ENCODE assay signal across 1 cellular context in the genomic region with DNA sequence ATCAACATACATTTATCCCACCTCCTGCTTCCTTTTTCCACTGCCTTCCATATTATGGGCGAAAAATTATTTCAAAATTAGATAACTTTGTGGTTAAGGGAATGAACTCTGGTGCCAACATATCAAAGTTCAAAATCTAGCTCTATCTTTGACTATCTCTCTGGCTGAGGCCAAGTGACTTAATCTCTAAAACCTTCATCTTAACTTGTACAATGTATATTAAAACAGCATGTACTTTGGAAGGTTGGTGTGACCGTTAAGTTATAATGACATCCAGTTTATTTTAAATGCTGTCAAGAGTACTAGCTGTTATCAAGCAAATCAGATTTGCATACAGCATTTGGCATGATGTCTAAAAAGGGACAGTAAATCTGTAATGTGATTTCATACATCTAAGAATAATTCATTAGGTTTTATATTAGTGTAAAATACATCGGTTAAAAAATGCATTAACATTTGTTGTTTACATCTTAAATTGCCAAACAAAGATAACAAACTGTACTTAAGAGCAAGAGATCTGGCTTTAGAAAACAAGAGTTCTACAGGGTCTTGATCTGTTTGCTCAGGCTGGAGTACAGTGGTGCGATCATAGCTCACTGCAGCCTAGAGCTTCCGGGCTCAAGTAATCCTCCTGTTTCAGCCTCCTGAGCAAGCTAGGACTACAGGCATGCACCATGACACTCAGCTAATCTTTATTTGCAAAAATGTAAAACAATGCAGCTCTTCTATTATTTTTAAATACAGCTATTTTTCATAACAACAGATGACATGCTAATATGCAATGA.
TF ChIP-seq lines count a peak whose summit lies in the region.

No MANE protein-coding gene starts in this region.

TF ChIP-seq in HepG2, 621 proteins besides CTCF, POLR2A, EP300 and RAD21:
- TF ChIP-seq, protein P1, sequence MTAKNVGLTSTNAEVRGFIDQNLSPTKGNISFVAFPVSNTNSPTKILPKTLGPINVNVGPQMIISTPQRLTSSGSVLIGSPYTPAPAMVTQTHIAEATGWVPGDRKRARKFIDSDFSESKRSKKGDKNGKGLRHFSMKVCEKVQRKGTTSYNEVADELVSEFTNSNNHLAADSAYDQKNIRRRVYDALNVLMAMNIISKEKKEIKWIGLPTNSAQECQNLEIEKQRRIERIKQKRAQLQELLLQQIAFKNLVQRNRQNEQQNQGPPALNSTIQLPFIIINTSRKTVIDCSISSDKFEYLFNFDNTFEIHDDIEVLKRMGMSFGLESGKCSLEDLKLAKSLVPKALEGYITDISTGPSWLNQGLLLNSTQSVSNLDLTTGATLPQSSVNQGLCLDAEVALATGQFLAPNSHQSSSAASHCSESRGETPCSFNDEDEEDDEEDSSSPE (CRISPR knock-in tag; IDR thresholded peaks at IDR 0.05) = no peak
- TF ChIP-seq, protein P2, sequence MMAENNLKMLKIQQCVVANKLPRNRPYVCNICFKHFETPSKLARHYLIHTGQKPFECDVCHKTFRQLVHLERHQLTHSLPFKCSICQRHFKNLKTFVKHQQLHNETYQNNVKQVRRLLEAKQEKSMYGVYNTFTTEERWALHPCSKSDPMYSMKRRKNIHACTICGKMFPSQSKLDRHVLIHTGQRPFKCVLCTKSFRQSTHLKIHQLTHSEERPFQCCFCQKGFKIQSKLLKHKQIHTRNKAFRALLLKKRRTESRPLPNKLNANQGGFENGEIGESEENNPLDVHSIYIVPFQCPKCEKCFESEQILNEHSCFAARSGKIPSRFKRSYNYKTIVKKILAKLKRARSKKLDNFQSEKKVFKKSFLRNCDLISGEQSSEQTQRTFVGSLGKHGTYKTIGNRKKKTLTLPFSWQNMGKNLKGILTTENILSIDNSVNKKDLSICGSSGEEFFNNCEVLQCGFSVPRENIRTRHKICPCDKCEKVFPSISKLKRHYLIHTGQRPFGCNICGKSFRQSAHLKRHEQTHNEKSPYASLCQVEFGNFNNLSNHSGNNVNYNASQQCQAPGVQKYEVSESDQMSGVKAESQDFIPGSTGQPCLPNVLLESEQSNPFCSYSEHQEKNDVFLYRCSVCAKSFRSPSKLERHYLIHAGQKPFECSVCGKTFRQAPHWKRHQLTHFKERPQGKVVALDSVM (CRISPR knock-in tag; IDR thresholded peaks at IDR 0.05) = peak; percentile 45; the same call in 1 of the 2 replicates
TF ChIP-seq in HepG2: peak in this region for 1.
